Comparison of ENCODE assay signal across 28 cellular contexts in the genomic region with DNA sequence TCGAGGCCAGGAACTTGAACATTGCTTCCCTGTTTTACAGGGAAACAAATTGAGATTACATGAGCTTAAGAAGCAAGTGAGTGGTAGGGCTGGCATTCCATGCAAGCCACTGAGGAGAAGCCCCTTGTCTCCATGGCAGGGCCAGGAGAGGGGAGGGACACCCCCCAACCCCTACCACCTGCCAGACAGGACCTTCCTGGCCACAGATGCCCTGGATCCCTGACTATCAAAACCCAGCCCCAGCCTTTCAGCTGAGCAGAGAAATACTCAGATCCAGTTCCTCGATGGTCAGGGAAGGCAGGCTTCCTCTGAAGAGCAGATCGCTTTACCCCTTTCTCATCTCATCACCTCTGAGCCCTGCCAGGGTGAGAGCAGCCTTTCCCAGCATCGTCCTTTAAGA. TPM values are rescaled to one million over a fixed set of nuclear protein-coding genes. Genes with fewer than 3 reads are reported as not detected.
"Had no signal": no experiment of that assay in that cellular context is flagged by ENCODE, and none has a peak within 500 bp of the region (broad histone marks: within the 10 kb centered on the region; RNA-seq: fewer than 3 reads in every experiment).

No MANE protein-coding gene starts in this region.

- H3K4me3 Mint-ChIP-seq: activated CD4-positive, alpha-beta memory T cell treated with anti-CD3 and anti-CD28 coated beads for 36 hours; activated CD4-positive, alpha-beta T cell treated with anti-CD3 and anti-CD28 coated beads for 36 hours; activated CD8-positive, alpha-beta memory T cell treated with anti-CD3 and anti-CD28 coated beads, Interleukin-2, amount 10 ng/mL, durations not matched to agents 7 days and 5 days; activated naive CD4-positive, alpha-beta T cell treated with anti-CD3 and anti-CD28 coated beads, Interleukin-2, amount 50 U/mL, for 24 hours; activated T-cell treated with anti-CD3 and anti-CD28 coated beads, Interleukin-2, amount 50 U/mL, for 4 hours; naive B cell; neural crest cell; stimulated activated effector memory CD8-positive, alpha-beta T cell treated with anti-CD3 and anti-CD28 coated beads, Interleukin-12 subunit alpha, Interleukin-12 subunit beta, amount 100 ng/mL, for 72 hours; T-helper 2 cell treated with Interferon-gamma antibody and Interleukin-4, amounts not matched to agents 5 μg/mL and 100 μg/mL, for 36 hours had no signal

- ATAC-seq: activated CD4-positive, alpha-beta T cell treated with anti-CD3 and anti-CD28 coated beads for 36 hours; activated CD8-positive, alpha-beta memory T cell treated with anti-CD3 and anti-CD28 coated beads, Interleukin-2, amount 10 ng/mL, durations not matched to agents 7 days and 5 days; activated T-cell treated with anti-CD3 and anti-CD28 coated beads, Interleukin-2, amount 50 U/mL, for 4 hours; heart right ventricle; mucosa of descending colon; right lobe of liver; stimulated activated effector memory CD8-positive, alpha-beta T cell treated with anti-CD3 and anti-CD28 coated beads, Interleukin-12 subunit alpha, Interleukin-12 subunit beta, amount 100 ng/mL, for 72 hours had no signal

- H3K27me3 Mint-ChIP-seq: activated CD4-positive, alpha-beta memory T cell treated with anti-CD3 and anti-CD28 coated beads for 36 hours; activated CD4-positive, alpha-beta T cell treated with anti-CD3 and anti-CD28 coated beads for 36 hours; activated CD8-positive, alpha-beta memory T cell treated with anti-CD3 and anti-CD28 coated beads, Interleukin-2, amount 10 ng/mL, durations not matched to agents 7 days and 5 days; activated naive CD4-positive, alpha-beta T cell treated with anti-CD3 and anti-CD28 coated beads, Interleukin-2, amount 50 U/mL, for 24 hours; naive B cell had no signal

- FAIRE-seq: TTC549 had no signal

- H3K27ac ChIP-seq: esophagus squamous epithelium, heart right ventricle, psoas muscle, right lobe of liver, stomach, testis, upper lobe of left lung had no signal

- H3K9me3 Mint-ChIP-seq: activated CD4-positive, alpha-beta memory T cell treated with anti-CD3 and anti-CD28 coated beads for 36 hours; activated naive CD4-positive, alpha-beta T cell treated with anti-CD3 and anti-CD28 coated beads, Interleukin-2, amount 50 U/mL, for 24 hours; activated T-cell treated with anti-CD3 and anti-CD28 coated beads, Interleukin-2, amount 50 U/mL, for 4 hours; naive B cell; neural crest cell; stimulated activated effector memory CD8-positive, alpha-beta T cell treated with anti-CD3 and anti-CD28 coated beads, Interleukin-12 subunit alpha, Interleukin-12 subunit beta, amount 100 ng/mL, for 72 hours; T-helper 2 cell treated with Interferon-gamma antibody and Interleukin-4, amounts not matched to agents 5 μg/mL and 100 μg/mL, for 36 hours had no signal

- H3K27ac Mint-ChIP-seq: activated CD4-positive, alpha-beta memory T cell treated with anti-CD3 and anti-CD28 coated beads for 36 hours; activated CD4-positive, alpha-beta T cell treated with anti-CD3 and anti-CD28 coated beads for 36 hours; activated CD8-positive, alpha-beta memory T cell treated with anti-CD3 and anti-CD28 coated beads, Interleukin-2, amount 10 ng/mL, durations not matched to agents 7 days and 5 days; activated naive CD4-positive, alpha-beta T cell treated with anti-CD3 and anti-CD28 coated beads, Interleukin-2, amount 50 U/mL, for 24 hours; naive B cell; T-helper 2 cell treated with Interferon-gamma antibody and Interleukin-4, amounts not matched to agents 5 μg/mL and 100 μg/mL, for 36 hours had no signal

- H3K4me1 ChIP-seq: psoas muscle had no signal

- H3K27me3 ChIP-seq: esophagus squamous epithelium, heart right ventricle, right lobe of liver, stomach, testis, upper lobe of left lung had no signal

- DNase-seq: activated CD4-positive, alpha-beta memory T cell treated with anti-CD3 and anti-CD28 coated beads for 36 hours; activated CD4-positive, alpha-beta T cell treated with anti-CD3 and anti-CD28 coated beads for 36 hours; activated CD8-positive, alpha-beta memory T cell treated with anti-CD3 and anti-CD28 coated beads, Interleukin-2, amount 10 ng/mL, durations not matched to agents 7 days and 5 days; activated effector memory CD4-positive, alpha-beta T cell treated with Interleukin-2 at 50 U/mL for 16 hours; activated T-cell treated with anti-CD3 and anti-CD28 coated beads, Interleukin-2, amount 50 U/mL, for 4 hours; dermis blood vessel endothelial cell; effector memory CD4-positive, alpha-beta T cell; esophagus squamous epithelium; heart right ventricle; kidney glomerular epithelial cell; mesenchymal stem cell; naive B cell; psoas muscle; stimulated activated CD4-positive, alpha-beta T cell treated with anti-CD3 and anti-CD28 coated beads, Interleukin-4, amount 100 ng/mL, for 24 hours; stomach; testis had no signal

- H3K4me3 ChIP-seq: esophagus squamous epithelium, heart right ventricle, mucosa of descending colon, psoas muscle, right lobe of liver, smooth muscle cell, stomach, testis, upper lobe of left lung had no signal

- H3K4me2 ChIP-seq: smooth muscle cell had no signal

- H3K36me3 ChIP-seq: heart right ventricle, right lobe of liver had no signal

- H3K9me3 ChIP-seq: esophagus squamous epithelium, heart right ventricle, mucosa of descending colon, psoas muscle, right lobe of liver, stomach, testis, upper lobe of left lung had no signal

- H3K36me3 Mint-ChIP-seq: activated CD4-positive, alpha-beta memory T cell treated with anti-CD3 and anti-CD28 coated beads for 36 hours; activated CD8-positive, alpha-beta memory T cell treated with anti-CD3 and anti-CD28 coated beads, Interleukin-2, amount 10 ng/mL, durations not matched to agents 7 days and 5 days; activated naive CD4-positive, alpha-beta T cell treated with anti-CD3 and anti-CD28 coated beads, Interleukin-2, amount 50 U/mL, for 24 hours; naive B cell; stimulated activated effector memory CD8-positive, alpha-beta T cell treated with anti-CD3 and anti-CD28 coated beads, Interleukin-12 subunit alpha, Interleukin-12 subunit beta, amount 100 ng/mL, for 72 hours had no signal

RNA-seq across cellular contexts. Expression of gene ALPP, which starts 53.8 kb away (rescaled TPM):
- total RNA-seq: activated CD4-positive, alpha-beta memory T cell treated with anti-CD3 and anti-CD28 coated beads for 36 hours; activated CD4-positive, alpha-beta T cell treated with anti-CD3 and anti-CD28 coated beads for 36 hours; activated CD8-positive, alpha-beta memory T cell treated with anti-CD3 and anti-CD28 coated beads, Interleukin-2, amount 10 ng/mL, durations not matched to agents 7 days and 5 days; activated T-cell treated with anti-CD3 and anti-CD28 coated beads, Interleukin-2, amount 50 U/mL, for 4 hours; chondrocyte; dermis blood vessel endothelial cell; esophagus squamous epithelium; heart right ventricle; liver; neural crest cell; osteocyte; psoas muscle; right lobe of liver; stomach had no signal
- polyA plus RNA-seq: heart right ventricle, liver, psoas muscle, smooth muscle cell, stomach had no signal
